In the genomic region with DNA sequence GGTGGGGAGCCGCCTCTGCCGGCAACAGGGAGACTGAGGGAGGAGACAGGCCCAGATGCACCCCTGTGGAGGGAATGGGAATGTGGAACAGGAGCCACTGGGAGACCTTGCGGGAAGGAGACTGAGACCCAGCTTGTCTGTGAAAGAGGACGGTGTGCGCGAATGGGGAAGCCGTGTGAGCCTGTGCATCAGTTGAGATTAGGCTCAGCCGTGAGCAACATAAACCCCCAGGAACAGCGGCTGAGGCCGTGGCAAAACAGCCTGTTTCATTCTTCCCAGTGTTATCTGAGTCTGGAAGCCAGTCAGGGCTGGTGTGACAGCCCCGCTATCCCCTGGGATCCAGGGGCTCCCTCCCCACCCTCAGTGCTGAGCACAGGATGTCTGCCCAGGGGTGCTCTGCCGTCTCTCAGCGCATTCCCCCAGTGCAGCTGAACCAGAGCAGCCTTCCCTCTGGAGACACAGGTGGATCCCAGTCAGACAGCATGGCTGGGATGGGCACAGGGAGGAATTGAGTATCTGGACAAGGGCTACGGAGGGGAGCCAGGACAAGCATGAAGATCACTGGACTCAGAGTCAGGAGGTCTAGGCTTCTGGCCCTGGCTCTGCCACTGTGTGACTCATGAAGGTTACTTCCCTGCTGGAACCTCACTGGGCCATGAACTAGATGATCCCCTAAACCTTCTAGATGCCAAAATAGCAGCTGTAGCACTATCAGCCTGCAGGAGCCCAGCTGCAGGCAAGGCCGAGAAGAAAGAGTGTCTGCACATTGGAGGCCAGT, we compare ENCODE assay signal across 1 cellular context.
TF ChIP-seq lines count a peak whose summit lies in the region.

No MANE protein-coding gene starts in this region.

TF ChIP-seq in H1, 55 proteins besides CTCF, POLR2A, EP300 and RAD21 (continued from another document):
- TF ChIP-seq, protein P1, sequence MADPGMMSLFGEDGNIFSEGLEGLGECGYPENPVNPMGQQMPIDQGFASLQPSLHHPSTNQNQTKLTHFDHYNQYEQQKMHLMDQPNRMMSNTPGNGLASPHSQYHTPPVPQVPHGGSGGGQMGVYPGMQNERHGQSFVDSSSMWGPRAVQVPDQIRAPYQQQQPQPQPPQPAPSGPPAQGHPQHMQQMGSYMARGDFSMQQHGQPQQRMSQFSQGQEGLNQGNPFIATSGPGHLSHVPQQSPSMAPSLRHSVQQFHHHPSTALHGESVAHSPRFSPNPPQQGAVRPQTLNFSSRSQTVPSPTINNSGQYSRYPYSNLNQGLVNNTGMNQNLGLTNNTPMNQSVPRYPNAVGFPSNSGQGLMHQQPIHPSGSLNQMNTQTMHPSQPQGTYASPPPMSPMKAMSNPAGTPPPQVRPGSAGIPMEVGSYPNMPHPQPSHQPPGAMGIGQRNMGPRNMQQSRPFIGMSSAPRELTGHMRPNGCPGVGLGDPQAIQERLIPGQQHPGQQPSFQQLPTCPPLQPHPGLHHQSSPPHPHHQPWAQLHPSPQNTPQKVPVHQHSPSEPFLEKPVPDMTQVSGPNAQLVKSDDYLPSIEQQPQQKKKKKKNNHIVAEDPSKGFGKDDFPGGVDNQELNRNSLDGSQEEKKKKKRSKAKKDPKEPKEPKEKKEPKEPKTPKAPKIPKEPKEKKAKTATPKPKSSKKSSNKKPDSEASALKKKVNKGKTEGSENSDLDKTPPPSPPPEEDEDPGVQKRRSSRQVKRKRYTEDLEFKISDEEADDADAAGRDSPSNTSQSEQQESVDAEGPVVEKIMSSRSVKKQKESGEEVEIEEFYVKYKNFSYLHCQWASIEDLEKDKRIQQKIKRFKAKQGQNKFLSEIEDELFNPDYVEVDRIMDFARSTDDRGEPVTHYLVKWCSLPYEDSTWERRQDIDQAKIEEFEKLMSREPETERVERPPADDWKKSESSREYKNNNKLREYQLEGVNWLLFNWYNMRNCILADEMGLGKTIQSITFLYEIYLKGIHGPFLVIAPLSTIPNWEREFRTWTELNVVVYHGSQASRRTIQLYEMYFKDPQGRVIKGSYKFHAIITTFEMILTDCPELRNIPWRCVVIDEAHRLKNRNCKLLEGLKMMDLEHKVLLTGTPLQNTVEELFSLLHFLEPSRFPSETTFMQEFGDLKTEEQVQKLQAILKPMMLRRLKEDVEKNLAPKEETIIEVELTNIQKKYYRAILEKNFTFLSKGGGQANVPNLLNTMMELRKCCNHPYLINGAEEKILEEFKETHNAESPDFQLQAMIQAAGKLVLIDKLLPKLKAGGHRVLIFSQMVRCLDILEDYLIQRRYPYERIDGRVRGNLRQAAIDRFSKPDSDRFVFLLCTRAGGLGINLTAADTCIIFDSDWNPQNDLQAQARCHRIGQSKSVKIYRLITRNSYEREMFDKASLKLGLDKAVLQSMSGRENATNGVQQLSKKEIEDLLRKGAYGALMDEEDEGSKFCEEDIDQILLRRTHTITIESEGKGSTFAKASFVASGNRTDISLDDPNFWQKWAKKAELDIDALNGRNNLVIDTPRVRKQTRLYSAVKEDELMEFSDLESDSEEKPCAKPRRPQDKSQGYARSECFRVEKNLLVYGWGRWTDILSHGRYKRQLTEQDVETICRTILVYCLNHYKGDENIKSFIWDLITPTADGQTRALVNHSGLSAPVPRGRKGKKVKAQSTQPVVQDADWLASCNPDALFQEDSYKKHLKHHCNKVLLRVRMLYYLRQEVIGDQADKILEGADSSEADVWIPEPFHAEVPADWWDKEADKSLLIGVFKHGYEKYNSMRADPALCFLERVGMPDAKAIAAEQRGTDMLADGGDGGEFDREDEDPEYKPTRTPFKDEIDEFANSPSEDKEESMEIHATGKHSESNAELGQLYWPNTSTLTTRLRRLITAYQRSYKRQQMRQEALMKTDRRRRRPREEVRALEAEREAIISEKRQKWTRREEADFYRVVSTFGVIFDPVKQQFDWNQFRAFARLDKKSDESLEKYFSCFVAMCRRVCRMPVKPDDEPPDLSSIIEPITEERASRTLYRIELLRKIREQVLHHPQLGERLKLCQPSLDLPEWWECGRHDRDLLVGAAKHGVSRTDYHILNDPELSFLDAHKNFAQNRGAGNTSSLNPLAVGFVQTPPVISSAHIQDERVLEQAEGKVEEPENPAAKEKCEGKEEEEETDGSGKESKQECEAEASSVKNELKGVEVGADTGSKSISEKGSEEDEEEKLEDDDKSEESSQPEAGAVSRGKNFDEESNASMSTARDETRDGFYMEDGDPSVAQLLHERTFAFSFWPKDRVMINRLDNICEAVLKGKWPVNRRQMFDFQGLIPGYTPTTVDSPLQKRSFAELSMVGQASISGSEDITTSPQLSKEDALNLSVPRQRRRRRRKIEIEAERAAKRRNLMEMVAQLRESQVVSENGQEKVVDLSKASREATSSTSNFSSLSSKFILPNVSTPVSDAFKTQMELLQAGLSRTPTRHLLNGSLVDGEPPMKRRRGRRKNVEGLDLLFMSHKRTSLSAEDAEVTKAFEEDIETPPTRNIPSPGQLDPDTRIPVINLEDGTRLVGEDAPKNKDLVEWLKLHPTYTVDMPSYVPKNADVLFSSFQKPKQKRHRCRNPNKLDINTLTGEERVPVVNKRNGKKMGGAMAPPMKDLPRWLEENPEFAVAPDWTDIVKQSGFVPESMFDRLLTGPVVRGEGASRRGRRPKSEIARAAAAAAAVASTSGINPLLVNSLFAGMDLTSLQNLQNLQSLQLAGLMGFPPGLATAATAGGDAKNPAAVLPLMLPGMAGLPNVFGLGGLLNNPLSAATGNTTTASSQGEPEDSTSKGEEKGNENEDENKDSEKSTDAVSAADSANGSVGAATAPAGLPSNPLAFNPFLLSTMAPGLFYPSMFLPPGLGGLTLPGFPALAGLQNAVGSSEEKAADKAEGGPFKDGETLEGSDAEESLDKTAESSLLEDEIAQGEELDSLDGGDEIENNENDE (IDR thresholded peaks at IDR 0.05; ENCODE audit: insufficient replicate concordance, low read length) = no peak
- TF ChIP-seq TCF12 (IDR thresholded peaks at IDR 0.05; ENCODE audit: low read depth, low read length) (no peak), CTBP2 (IDR thresholded peaks at IDR 0.05; ENCODE audit: borderline replicate concordance, insufficient read depth, insufficient read length, low read length) (no peak), CEBPB (IDR thresholded peaks at IDR 0.05; ENCODE audit: low read depth, low read length) (no peak), EGR1 (IDR thresholded peaks at IDR 0.05; ENCODE audit: borderline replicate concordance, low read depth, low read length) (no peak), CHD1 (IDR thresholded peaks at IDR 0.05; ENCODE audit: low read depth, low read length) (no peak), ASH2L (IDR thresholded peaks at IDR 0.05; ENCODE audit: low read length) (no peak), RFX5 (IDR thresholded peaks at IDR 0.05; ENCODE audit: borderline replicate concordance, low read depth, low read length) (no peak), NANOG (IDR thresholded peaks at IDR 0.05; ENCODE audit: insufficient read depth, low read depth, low read length, poor library complexity, severe bottlenecking) (no peak)
